19 cellular contexts compared by ENCODE assay signal in genomic region chr19:29016926-29017760, GRCh38.
DNase-seq lines count a peak whose midpoint lies in the region; ATAC-seq, FAIRE-seq and TF ChIP-seq lines count a peak whose summit lies in the region.
"Had no signal": no experiment of that assay in that cellular context is flagged by ENCODE, and none has a peak within 500 bp of the region (broad histone marks: within the 10 kb centered on the region; RNA-seq: fewer than 3 reads in every experiment).

No MANE protein-coding gene starts in this region.

- H2AK5ac ChIP-seq in neuronal stem cell (ENCODE audit: low read depth, low read length), result no peak overlapping the region

- no peak overlapping the region for H3K27ac ChIP-seq in GM23248
- H3K27ac ChIP-seq in neuronal stem cell (replicated peaks; ENCODE audit: low read length), result no peak overlapping the region
- no peak overlapping the region for H3K27ac ChIP-seq in sigmoid colon
- H3K27ac ChIP-seq in naive thymus-derived CD4-positive, alpha-beta T cell (ENCODE audit: low read depth, low read length), result no peak overlapping the region
- H3K27ac ChIP-seq: BLaER1 treated with 17β-estradiol and CSF1 and Interleukin-3, amounts not matched to agents 10 nM and 100 nM had no signal

- no peak overlapping the region for H2BK12ac ChIP-seq in neuronal stem cell (ENCODE audit: low read length)

- H4K8ac ChIP-seq in neuronal stem cell (ENCODE audit: low read depth, low read length), result no peak overlapping the region

- H3K4me2 ChIP-seq in GM23248 (ENCODE audit: unreplicated experiment) (no peak overlapping the region), neuronal stem cell (ENCODE audit: insufficient read depth, low read length, poor library complexity, severe bottlenecking) (no peak overlapping the region)
- H3K4me2 ChIP-seq: BLaER1 treated with 17β-estradiol and CSF1 and Interleukin-3, amounts not matched to agents 10 nM and 100 nM had no signal

- peak; percentile 36 for FAIRE-seq in bronchial epithelial cell (lab: Jason Lieb, UNC)
- FAIRE-seq: GM12878, GM19239 had no signal

- TF ChIP-seq CTCF in bronchial epithelial cell (IDR thresholded peaks at IDR 0.05; ENCODE audit: insufficient read depth, low read length, severe bottlenecking), result no peak
- TF ChIP-seq CTCF in sigmoid colon (IDR thresholded peaks at IDR 0.05), result no peak

- H2BK15ac ChIP-seq in neuronal stem cell (ENCODE audit: low read length), result no peak overlapping the region

- 33 to 36% methylated on average over 11 of the region's 11 CpGs for WGBS in GM23248 (ENCODE audit: low coverage in 1 of 2, low lambda C conversion rate in 2 of 2, missing lambda C conversion rate in 2 of 2), 2 experiments
- WGBS in neuronal stem cell (ENCODE audit: extremely low coverage in 2 of 2, insufficient read length in 2 of 2, insufficient replicate concordance in 1 of 2), 2 donors, result no CpG with 5 or more reads among the region's 11 CpGs
- WGBS in sigmoid colon, 2 donors, result 64 to 70% methylated on average over 11 of the region's 11 CpGs

- H2AFZ ChIP-seq in GM23248, result no peak overlapping the region
- H2AFZ ChIP-seq in neuronal stem cell (ENCODE audit: low read length), result no peak overlapping the region

- H3K36me3 Mint-ChIP-seq in activated T-cell treated with anti-CD3 and anti-CD28 coated beads, Interleukin-2, amount 50 U/mL, for 24 hours (ENCODE audit: low read depth), result no peaks in the 10 kb centered on the region
- no peaks in the 10 kb centered on the region for H3K36me3 Mint-ChIP-seq in naive thymus-derived CD4-positive, alpha-beta T cell
- H3K36me3 Mint-ChIP-seq: CD8-positive, alpha-beta T cell had no signal

- H3K27me3 Mint-ChIP-seq in activated T-cell treated with anti-CD3 and anti-CD28 coated beads, Interleukin-2, amount 50 U/mL, for 24 hours, result peaks cover 6% of the 10 kb centered on the region
- peaks cover 0 to 44% (median 6%) of the 10 kb centered on the region in 5 donors for H3K27me3 Mint-ChIP-seq in naive thymus-derived CD4-positive, alpha-beta T cell
- H3K27me3 Mint-ChIP-seq: B cell had no signal

- H3K4ac ChIP-seq in neuronal stem cell (ENCODE audit: low read length), result no peak overlapping the region

- H3K36me3 ChIP-seq in GM23248 (ENCODE audit: low read depth), result no peaks in the 10 kb centered on the region
- no peaks in the 10 kb centered on the region for H3K36me3 ChIP-seq in bronchial epithelial cell (ENCODE audit: control insufficient read depth, insufficient read depth, low read length)
- H3K36me3 ChIP-seq in neuronal stem cell (replicated peaks in 1 of 2; ENCODE audit: control insufficient read depth in 2 of 2, insufficient read depth in 2 of 2, low read length in 2 of 2), result no peaks in the 10 kb centered on the region
- no peaks in the 10 kb centered on the region for H3K36me3 ChIP-seq in sigmoid colon
- H3K36me3 ChIP-seq in MG63, result no peaks in the 10 kb centered on the region
- H3K36me3 ChIP-seq in naive thymus-derived CD4-positive, alpha-beta T cell (ENCODE audit: control insufficient read depth in 2 of 3, insufficient read depth in 3 of 3, low read length in 3 of 3), result no peaks in the 10 kb centered on the region
- H3K36me3 ChIP-seq: BLaER1 treated with 17β-estradiol and CSF1 and Interleukin-3, amounts not matched to agents 10 nM and 100 nM; HAP-1 had no signal

- in situ Hi-C loops in GM23248 (cut with MboI), result no loop called here

- no peaks in the 10 kb centered on the region for H3K79me2 ChIP-seq in GM23248 (ENCODE audit: insufficient read depth)

- no peaks in the 10 kb centered on the region for H4K20me1 ChIP-seq in GM23248 (ENCODE audit: insufficient read depth)
- H4K20me1 ChIP-seq: BLaER1 treated with 17β-estradiol and CSF1 and Interleukin-3, amounts not matched to agents 10 nM and 100 nM had no signal

- H4K91ac ChIP-seq in neuronal stem cell (ENCODE audit: low read depth, low read length, poor library complexity), result no peak overlapping the region

- no peak overlapping the region for H3K4me3 Mint-ChIP-seq in activated T-cell treated with anti-CD3 and anti-CD28 coated beads, Interleukin-2, amount 50 U/mL, for 24 hours
- no peak overlapping the region for H3K4me3 Mint-ChIP-seq in naive thymus-derived CD4-positive, alpha-beta T cell
- H3K4me3 Mint-ChIP-seq: B cell; CD8-positive, alpha-beta T cell had no signal

- H3K9me3 Mint-ChIP-seq in activated T-cell treated with anti-CD3 and anti-CD28 coated beads, Interleukin-2, amount 50 U/mL, for 24 hours, result no peaks in the 10 kb centered on the region
- H3K9me3 Mint-ChIP-seq in naive thymus-derived CD4-positive, alpha-beta T cell, result peaks cover 0 to 2% (median 0%) of the 10 kb centered on the region in 11 donors
- H3K9me3 Mint-ChIP-seq: CD8-positive, alpha-beta T cell had no signal

- CTCF ChIA-PET in naive thymus-derived CD4-positive, alpha-beta T cell (lab: Charles Lee), result no interaction called here

- intact Hi-C loops in sigmoid colon (cut with DNase I), result no loop called here
- intact Hi-C loops in naive thymus-derived CD4-positive, alpha-beta T cell (cut with micrococcal nuclease), result no loop called here

- ATAC-seq in naive thymus-derived CD4-positive, alpha-beta T cell, result no peak
- ATAC-seq: CD8-positive, alpha-beta T cell; GM12878 had no signal

- POLR2A ChIA-PET in naive thymus-derived CD4-positive, alpha-beta T cell (lab: Charles Lee), result no interaction called here

- TF ChIP-seq POLR2A in sigmoid colon (IDR thresholded peaks at IDR 0.05), result no peak

- H3K4me3 ChIP-seq in GM23248 (no peak overlapping the region), bronchial epithelial cell (ENCODE audit: low read depth, low read length) (no peak overlapping the region), neuronal stem cell (ENCODE audit: low read length in 2 of 2) (no peak overlapping the region), sigmoid colon (no peak overlapping the region), MG63 (no peak overlapping the region)
- H3K4me3 ChIP-seq in naive thymus-derived CD4-positive, alpha-beta T cell (ENCODE audit: low read length), result no peak overlapping the region
- H3K4me3 ChIP-seq: BLaER1 treated with 17β-estradiol and CSF1 and Interleukin-3, amounts not matched to agents 10 nM and 100 nM; GM12878; HAP-1 had no signal

- H3K27me3 ChIP-seq in GM23248 (replicated peaks; ENCODE audit: insufficient read depth) (peaks cover 8% of the 10 kb centered on the region), bronchial epithelial cell (ENCODE audit: control insufficient read depth, insufficient read depth, low read length) (no peaks in the 10 kb centered on the region), neuronal stem cell (ENCODE audit: control insufficient read depth in 3 of 3, insufficient read depth in 3 of 3, low read depth in 1 of 3, low read length in 3 of 3) (no peaks in the 10 kb centered on the region), sigmoid colon (peaks cover 0 to 20% (median 0%) of the 10 kb centered on the region in 3 donors), MG63 (no peaks in the 10 kb centered on the region)
- peaks cover 0 to 3% of the 10 kb centered on the region in 2 donors for H3K27me3 ChIP-seq in naive thymus-derived CD4-positive, alpha-beta T cell (ENCODE audit: control insufficient read depth in 2 of 2, insufficient read depth in 2 of 2, low read length in 2 of 2)

- no peak overlapping the region for H3K14ac ChIP-seq in neuronal stem cell (ENCODE audit: low read length)

- H3K9ac ChIP-seq in GM23248 (no peak overlapping the region), neuronal stem cell (ENCODE audit: low read depth, low read length, poor library complexity) (no peak overlapping the region)
- H3K9ac ChIP-seq: BLaER1 treated with 17β-estradiol and CSF1 and Interleukin-3, amounts not matched to agents 10 nM and 100 nM had no signal

- TF ChIP-seq EP300 in sigmoid colon (IDR thresholded peaks at IDR 0.05), result no peak

- H3K79me1 ChIP-seq in neuronal stem cell (ENCODE audit: low read depth, low read length), result no peaks in the 10 kb centered on the region

- no peaks in the 10 kb centered on the region for H3K4me1 ChIP-seq in GM23248 (ENCODE audit: insufficient read depth)
- peaks cover 0 to 12% of the 10 kb centered on the region in 2 donors for H3K4me1 ChIP-seq in neuronal stem cell (ENCODE audit: control insufficient read depth in 2 of 2, insufficient read depth in 1 of 2, low read depth in 1 of 2, low read length in 2 of 2)
- no peaks in the 10 kb centered on the region for H3K4me1 ChIP-seq in sigmoid colon
- no peaks in the 10 kb centered on the region for H3K4me1 ChIP-seq in naive thymus-derived CD4-positive, alpha-beta T cell (ENCODE audit: control insufficient read depth in 2 of 2, insufficient read depth in 2 of 2, low read length in 2 of 2)
- H3K4me1 ChIP-seq: BLaER1 treated with 17β-estradiol and CSF1 and Interleukin-3, amounts not matched to agents 10 nM and 100 nM; HAP-1 had no signal

- H3K9me2 ChIP-seq in GM23248 (ENCODE audit: insufficient read depth), result no peaks in the 10 kb centered on the region

- H3F3A ChIP-seq in GM23248 (ENCODE audit: insufficient read depth), result no peaks in the 10 kb centered on the region

- peak overlapping the region; percentile 16 for H3K18ac ChIP-seq in neuronal stem cell (ENCODE audit: low read length)

- H2BK5ac ChIP-seq in neuronal stem cell (ENCODE audit: low read length), result no peak overlapping the region

- peak overlapping the region; percentile 4 for H3K23ac ChIP-seq in neuronal stem cell (ENCODE audit: low read depth, low read length, poor library complexity)

- H3K4me1 Mint-ChIP-seq in activated T-cell treated with anti-CD3 and anti-CD28 coated beads, Interleukin-2, amount 50 U/mL, for 24 hours (ENCODE audit: low read depth), result no peaks in the 10 kb centered on the region
- peaks cover 0 to 5% (median 0%) of the 10 kb centered on the region in 7 donors for H3K4me1 Mint-ChIP-seq in naive thymus-derived CD4-positive, alpha-beta T cell
- H3K4me1 Mint-ChIP-seq: B cell had no signal

- no peaks in the 10 kb centered on the region for H3K9me3 ChIP-seq in GM23248 (ENCODE audit: low read depth)
- H3K9me3 ChIP-seq in neuronal stem cell (replicated peaks in 1 of 2; ENCODE audit: control insufficient read depth in 2 of 2, insufficient read depth in 1 of 2, low read depth in 1 of 2, low read length in 2 of 2), result no peaks in the 10 kb centered on the region
- no peaks in the 10 kb centered on the region for H3K9me3 ChIP-seq in sigmoid colon
- no peaks in the 10 kb centered on the region for H3K9me3 ChIP-seq in MG63
- no peaks in the 10 kb centered on the region for H3K9me3 ChIP-seq in naive thymus-derived CD4-positive, alpha-beta T cell (ENCODE audit: control insufficient read depth in 2 of 3, low read length in 3 of 3)
- H3K9me3 ChIP-seq: BLaER1 treated with 17β-estradiol and CSF1 and Interleukin-3, amounts not matched to agents 10 nM and 100 nM; HAP-1 had no signal

- no peak overlapping the region for H2BK120ac ChIP-seq in neuronal stem cell (ENCODE audit: low read depth, low read length)

- DNase-seq in GM23248 (peak; percentile 20), bronchial epithelial cell (ENCODE audit: low read depth) (no peak), neuronal stem cell (ENCODE audit: low spot score) (no peak), sigmoid colon (peak; percentile 17), MG63 (no peak), NCI-H345 (lab: John Stamatoyannopoulos, UW) (no peak)
- no peak for DNase-seq in activated T-cell treated with anti-CD3 and anti-CD28 coated beads, Interleukin-2, amount 50 U/mL, for 24 hours
- DNase-seq in naive thymus-derived CD4-positive, alpha-beta T cell, result no peak
- DNase-seq: CD8-positive, alpha-beta T cell; COR-L47; DMS 273 treated with DMSO at 0.1 percent for 48 hours; DMS53; DND-41; EL had no signal

- H3K27ac Mint-ChIP-seq in activated T-cell treated with anti-CD3 and anti-CD28 coated beads, Interleukin-2, amount 50 U/mL, for 24 hours, result no peak overlapping the region
- no peak overlapping the region for H3K27ac Mint-ChIP-seq in naive thymus-derived CD4-positive, alpha-beta T cell
- H3K27ac Mint-ChIP-seq: B cell; CD8-positive, alpha-beta T cell had no signal

Comparison
In these comparisons a context has a peak if more than half of its experiments do, and no peak if none do; other contexts are left out.
1. DNase-seq: peak in GM23248 (single experiment) and sigmoid colon (single experiment); none in bronchial epithelial cell (single experiment), neuronal stem cell (single experiment), MG63 (single experiment), activated T-cell treated with anti-CD3 and anti-CD28 coated beads, Interleukin-2, amount 50 U/mL, for 24 hours (single experiment), NCI-H345 (single experiment) and naive thymus-derived CD4-positive, alpha-beta T cell (0 of 9).